Comparison of ENCODE assay signal across 4 cellular contexts in the genomic region with DNA sequence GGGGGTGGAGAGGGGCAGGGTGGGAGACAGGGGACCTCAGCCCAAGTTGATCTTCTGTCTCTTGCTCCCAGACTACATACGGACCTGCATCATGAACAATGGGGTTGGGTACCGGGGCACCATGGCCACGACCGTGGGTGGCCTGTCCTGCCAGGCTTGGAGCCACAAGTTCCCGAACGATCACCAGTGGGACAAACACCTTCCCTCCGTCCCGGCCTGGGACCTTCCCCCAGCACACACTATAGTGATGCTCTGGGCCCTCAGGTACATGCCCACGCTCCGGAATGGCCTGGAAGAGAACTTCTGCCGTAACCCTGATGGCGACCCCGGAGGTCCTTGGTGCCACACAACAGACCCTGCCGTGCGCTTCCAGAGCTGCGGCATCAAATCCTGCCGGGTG. TPM values are rescaled to one million over a fixed set of nuclear protein-coding genes. Genes with fewer than 3 reads are reported as not detected.
"Had no signal": no experiment of that assay in that cellular context is flagged by ENCODE, and none has a peak within 500 bp of the region (broad histone marks: within the 10 kb centered on the region; RNA-seq: fewer than 3 reads in every experiment).

No MANE protein-coding gene starts in this region.

RNA-seq across cellular contexts. Expression of gene RNU1-3, which starts 20.0 kb away (rescaled TPM):
- total RNA-seq: myocyte, right atrium auricular region had no signal
- polyA plus RNA-seq: sigmoid colon, thymus had no signal
